Comparison of ENCODE assay signal across 1 cellular context in genomic region chr10:6062101-6062771, GRCh38.
TF ChIP-seq lines count a peak whose summit lies in the region.

IL2RA (minus strand) TSS chr10:6062367; CDS start chr10:6062151, 216 bp downstream.

TF ChIP-seq in GM23338, 12 proteins besides CTCF, POLR2A, EP300 and RAD21 (continued from another document):
- TF ChIP-seq JUNB (IDR thresholded peaks at IDR 0.05; ENCODE audit: unreplicated experiment) (no peak), EZH2 (IDR thresholded peaks at IDR 0.05; ENCODE audit: low read depth, unreplicated experiment) (no peak), REST (IDR thresholded peaks at IDR 0.05; ENCODE audit: unreplicated experiment) (no peak), CREB1 (CRISPR knock-in tag; IDR thresholded peaks at IDR 0.05; ENCODE audit: low read depth) (no peak), STAT1 (IDR thresholded peaks at IDR 0.05; ENCODE audit: unreplicated experiment) (no peak)
